ENCODE assay signal across 13 cellular contexts in the genomic region with DNA sequence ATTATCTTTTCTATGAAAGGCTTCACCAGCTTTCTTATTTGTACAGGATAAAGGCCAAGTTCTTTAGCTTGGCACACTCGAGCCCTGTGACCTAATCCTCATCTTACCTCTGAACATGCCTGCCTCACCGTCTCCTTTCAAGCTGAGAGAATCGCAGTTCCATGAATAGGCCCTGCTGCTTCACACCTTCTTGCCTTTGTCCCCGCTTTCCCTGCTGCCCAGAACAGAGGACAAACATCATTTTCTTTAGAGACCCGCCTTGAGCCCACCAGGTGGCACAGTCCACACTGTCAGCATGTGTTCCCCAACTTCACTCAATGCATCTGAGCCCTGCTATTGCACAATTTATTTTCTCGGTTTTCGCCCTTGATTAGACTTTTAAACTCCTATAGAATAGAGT.
A peak's percentile ranks its signal among the peaks of the same experiment; 100 is the strongest.
DNase-seq lines count a peak whose midpoint lies in the region; ATAC-seq and TF ChIP-seq lines count a peak whose summit lies in the region.
"Had no signal": no experiment of that assay in that cellular context is flagged by ENCODE, and none has a peak within 500 bp of the region (broad histone marks: within the 10 kb centered on the region; RNA-seq: fewer than 3 reads in every experiment).

No MANE protein-coding gene starts in this region.

- no peak overlapping the region for H3K4me3 ChIP-seq in H7 (ENCODE audit: insufficient read depth, low read depth, low read length)
- H3K4me3 ChIP-seq: adrenal gland had no signal

- H3K27me3 Mint-ChIP-seq in naive B cell = no peaks in the 10 kb centered on the region

- no peak overlapping the region for H3K4me3 Mint-ChIP-seq in naive B cell
- H3K4me3 Mint-ChIP-seq: activated CD8-positive, alpha-beta T cell treated with anti-CD3 and anti-CD28 coated beads, Interleukin-2, amount 10 ng/mL, durations not matched to agents 7 days and 5 days; naive thymus-derived CD4-positive, alpha-beta T cell had no signal

- H3K9me3 Mint-ChIP-seq in naive B cell = no peaks in the 10 kb centered on the region

- H3K36me3 Mint-ChIP-seq in naive B cell = no peaks in the 10 kb centered on the region
- H3K36me3 Mint-ChIP-seq: naive thymus-derived CD4-positive, alpha-beta T cell had no signal

- no peaks in the 10 kb centered on the region for H3K36me3 ChIP-seq in H7 (replicated peaks; ENCODE audit: control insufficient read depth, insufficient read depth, low read length)
- H3K36me3 ChIP-seq: adrenal gland had no signal

- no peaks in the 10 kb centered on the region for H3K27me3 ChIP-seq in H7 (ENCODE audit: control insufficient read depth, insufficient read depth, low read length)
- H3K27me3 ChIP-seq: adrenal gland had no signal

- peak in 1 of 2 donors; percentile 33 for ATAC-seq in naive B cell (ENCODE audit: low read depth in 2 of 2)
- ATAC-seq in GM21576 (IDR thresholded peaks at IDR 0.05; ENCODE audit: unreplicated experiment) = no peak
- ATAC-seq in GM21737 (IDR thresholded peaks at IDR 0.05; ENCODE audit: unreplicated experiment) = no peak
- no peak for ATAC-seq in stimulated activated naive CD8-positive, alpha-beta T cell treated with anti-CD3 and anti-CD28 coated beads, Interleukin-15, Interleukin-2, amounts not matched to agents 100 U/mL and 50 U/mL, for 24 hours
- ATAC-seq: activated CD8-positive, alpha-beta T cell treated with anti-CD3 and anti-CD28 coated beads, Interleukin-2, amount 10 ng/mL, durations not matched to agents 7 days and 5 days; naive thymus-derived CD4-positive, alpha-beta T cell had no signal

- in situ Hi-C loops in GM13977 (cut with MboI; ENCODE audit: low pct_unique_long_range_greater_than_20kb, low sequenced_read_pairs, unreplicated experiment) = no loop called here

- TF ChIP-seq CTCF in GM13977 (IDR thresholded peaks at IDR 0.05; ENCODE audit: extremely low read depth, insufficient read depth, missing control alignments) = no peak

- peak; percentile 5 for DNase-seq in H7
- DNase-seq in NCI-H146 (lab: John Stamatoyannopoulos, UW) = peak; percentile 79
- DNase-seq in NCI-H748 treated with DMSO at 0.1 percent for 48 hours (lab: John Stamatoyannopoulos, UW) = peak; percentile 69
- peak; percentile 3 for DNase-seq in naive B cell
- DNase-seq in GM13977 (ENCODE audit: low spot score) = no peak
- DNase-seq in stimulated activated naive CD8-positive, alpha-beta T cell treated with anti-CD3 and anti-CD28 coated beads, Interleukin-15, Interleukin-2, amounts not matched to agents 100 U/mL and 50 U/mL, for 24 hours = no peak
- DNase-seq: activated CD8-positive, alpha-beta T cell treated with anti-CD3 and anti-CD28 coated beads, Interleukin-2, amount 10 ng/mL, durations not matched to agents 7 days and 5 days; adrenal gland; cerebellar nuclear complex; KBM-7; naive thymus-derived CD4-positive, alpha-beta T cell had no signal

- H3K4me1 Mint-ChIP-seq in naive B cell = peaks cover 0 to 5% (median 0%) of the 10 kb centered on the region in 3 donors

- H3K27ac Mint-ChIP-seq in naive B cell = no peak overlapping the region
- H3K27ac Mint-ChIP-seq: activated CD8-positive, alpha-beta T cell treated with anti-CD3 and anti-CD28 coated beads, Interleukin-2, amount 10 ng/mL, durations not matched to agents 7 days and 5 days had no signal

Comparison
In these comparisons a context has a peak if more than half of its experiments do, and no peak if none do; other contexts are left out.
1. DNase-seq: peak in H7 (single experiment), NCI-H146 (single experiment), NCI-H748 treated with DMSO at 0.1 percent for 48 hours (single experiment) and naive B cell (single experiment); none in GM13977 (single experiment) and stimulated activated naive CD8-positive, alpha-beta T cell treated with anti-CD3 and anti-CD28 coated beads, Interleukin-15, Interleukin-2, amounts not matched to agents 100 U/mL and 50 U/mL, for 24 hours (single experiment).